ENCODE assay signal across 8 cellular contexts in the genomic region with DNA sequence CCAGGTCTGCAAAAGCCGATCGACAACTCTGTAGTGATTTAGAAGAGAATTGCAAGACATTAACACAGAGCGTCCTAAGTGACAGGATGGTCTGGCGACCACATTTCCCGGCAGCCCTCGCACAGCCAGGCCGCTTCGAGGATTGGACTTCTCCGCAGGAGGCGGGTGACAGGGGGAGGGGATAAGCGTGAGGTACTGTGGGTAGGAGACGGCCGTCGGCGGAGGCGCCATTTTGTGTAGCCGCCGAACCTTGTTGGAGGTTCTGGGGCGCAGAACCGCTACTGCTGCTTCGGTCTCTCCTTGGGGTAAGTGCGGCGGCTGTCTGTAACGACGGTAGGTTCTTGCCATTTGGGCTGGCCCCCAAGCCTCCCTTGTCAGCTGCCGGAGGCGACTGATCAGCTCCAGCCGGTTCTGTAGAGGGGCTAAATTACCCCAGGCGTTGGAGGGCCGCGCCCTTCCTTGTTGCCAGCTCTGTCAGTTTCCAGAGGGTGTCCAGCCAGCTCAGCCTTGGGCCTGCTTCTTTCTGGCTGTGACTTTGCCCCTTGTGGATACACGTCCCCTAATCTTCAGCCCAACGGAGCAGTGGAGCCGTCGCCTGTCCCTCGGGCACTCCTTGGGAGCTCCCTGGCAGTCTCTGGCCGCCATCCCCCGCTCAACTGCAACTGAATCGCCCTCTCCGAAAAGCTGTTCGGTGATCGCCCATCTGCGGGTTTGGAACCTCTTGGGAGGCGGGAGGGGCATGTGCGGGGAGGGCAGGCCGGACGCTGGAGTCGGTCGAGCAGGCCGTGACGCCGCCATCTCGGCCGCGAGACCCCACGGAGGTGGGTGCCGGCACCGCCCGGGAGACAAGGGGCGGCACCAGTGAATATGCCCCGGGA. TPM values are rescaled to one million over a fixed set of nuclear protein-coding genes. Genes with fewer than 3 reads are reported as not detected.
DNase-seq lines count a peak whose midpoint lies in the region; ATAC-seq and TF ChIP-seq lines count a peak whose summit lies in the region.

Gene RBM5, plus strand, starts transcription at position 195 of the 878 bp plus-strand sequence. CDS start 1,516 bp downstream, outside the sequence.

- peaks cover 26% of the 10 kb centered on the region for H3K4me1 Mint-ChIP-seq in HFFc6 (ENCODE audit: low read depth)

- peaks cover 3% of the 10 kb centered on the region; the same call in 1 of the 2 replicates for H3K9me3 Mint-ChIP-seq in HFFc6
- H3K9me3 Mint-ChIP-seq in activated naive CD4-positive, alpha-beta T cell treated with anti-CD3 and anti-CD28 coated beads, Interleukin-2, amount 50 U/mL, for 72 hours: no peaks in the 10 kb centered on the region

- H3K27me3 Mint-ChIP-seq in HFFc6 (ENCODE audit: insufficient read depth): no peaks in the 10 kb centered on the region

- H3K27ac ChIP-seq in temporal lobe (ENCODE audit: low read depth, low read length): peak within 1 kb of the TSS; percentile 98

- H3K27ac Mint-ChIP-seq in HFFc6: peak within 1 kb of the TSS; percentile 99
- peak within 1 kb of the TSS; percentile 98 to 100 for H3K27ac Mint-ChIP-seq in activated naive CD4-positive, alpha-beta T cell treated with anti-CD3 and anti-CD28 coated beads, Interleukin-2, amount 50 U/mL, for 72 hours

- DNase-seq in GM04503 (ENCODE audit: low read depth) (peak; percentile 61), HFFc6 (peak; percentile 90), NCI-H1048 (lab: John Stamatoyannopoulos, UW) (peak; percentile 76), SKM-1 (lab: John Stamatoyannopoulos, UW; ENCODE audit: unreplicated experiment) (peak; percentile 92), glomerular endothelial cell (ENCODE audit: extremely low read depth, low read depth, low spot score) (peak; percentile 64), occipital lobe (lab: John Stamatoyannopoulos, UW) (peak; percentile 93)
- peak; percentile 90 to 91 for DNase-seq in activated naive CD4-positive, alpha-beta T cell treated with anti-CD3 and anti-CD28 coated beads, Interleukin-2, amount 50 U/mL, for 72 hours (ENCODE audit: low spot score in 2 of 2)

- peak; percentile 100 for ATAC-seq in activated naive CD4-positive, alpha-beta T cell treated with anti-CD3 and anti-CD28 coated beads, Interleukin-2, amount 50 U/mL, for 72 hours

- peak within 1 kb of the TSS; percentile 99 for H3K4me3 Mint-ChIP-seq in HFFc6

- H3K36me3 Mint-ChIP-seq in HFFc6 (ENCODE audit: low read depth): peaks cover 38% of the 10 kb centered on the region
- H3K36me3 Mint-ChIP-seq in activated naive CD4-positive, alpha-beta T cell treated with anti-CD3 and anti-CD28 coated beads, Interleukin-2, amount 50 U/mL, for 72 hours: peaks cover 33 to 39% of the 10 kb centered on the region in 2 donors

- TF ChIP-seq CTCF in HFFc6 (IDR thresholded peaks at IDR 0.05): no peak

RNA-seq across cellular contexts. Expression of gene RBM5, which starts in this region (rescaled TPM):
- 10 to 100 TPM; 69.3 to 83.8 (median 78.5) TPM for total RNA-seq in HFFc6 (2021; fragmentation: NEBNext Ultra II Directional; extraction: Animal tissue kit (Norgen Biotek cat#: 25700))
- 100 to 1,000 TPM; 159 to 182 TPM for total RNA-seq in activated naive CD4-positive, alpha-beta T cell treated with anti-CD3 and anti-CD28 coated beads, Interleukin-2, amount 50 U/mL, for 72 hours
- total RNA-seq in glomerular endothelial cell (63.9 and 151 TPM in 2 replicates), occipital lobe (205 TPM), temporal lobe (193 TPM)

Comparison
In these comparisons a context has a peak if more than half of its experiments do, and no peak if none do; other contexts are left out.
1. Peak in every context shown above with its lines: DNase-seq, ATAC-seq and H3K27ac ChIP-seq.